Comparison of ENCODE assay signal across 9 cellular contexts in the genomic region with DNA sequence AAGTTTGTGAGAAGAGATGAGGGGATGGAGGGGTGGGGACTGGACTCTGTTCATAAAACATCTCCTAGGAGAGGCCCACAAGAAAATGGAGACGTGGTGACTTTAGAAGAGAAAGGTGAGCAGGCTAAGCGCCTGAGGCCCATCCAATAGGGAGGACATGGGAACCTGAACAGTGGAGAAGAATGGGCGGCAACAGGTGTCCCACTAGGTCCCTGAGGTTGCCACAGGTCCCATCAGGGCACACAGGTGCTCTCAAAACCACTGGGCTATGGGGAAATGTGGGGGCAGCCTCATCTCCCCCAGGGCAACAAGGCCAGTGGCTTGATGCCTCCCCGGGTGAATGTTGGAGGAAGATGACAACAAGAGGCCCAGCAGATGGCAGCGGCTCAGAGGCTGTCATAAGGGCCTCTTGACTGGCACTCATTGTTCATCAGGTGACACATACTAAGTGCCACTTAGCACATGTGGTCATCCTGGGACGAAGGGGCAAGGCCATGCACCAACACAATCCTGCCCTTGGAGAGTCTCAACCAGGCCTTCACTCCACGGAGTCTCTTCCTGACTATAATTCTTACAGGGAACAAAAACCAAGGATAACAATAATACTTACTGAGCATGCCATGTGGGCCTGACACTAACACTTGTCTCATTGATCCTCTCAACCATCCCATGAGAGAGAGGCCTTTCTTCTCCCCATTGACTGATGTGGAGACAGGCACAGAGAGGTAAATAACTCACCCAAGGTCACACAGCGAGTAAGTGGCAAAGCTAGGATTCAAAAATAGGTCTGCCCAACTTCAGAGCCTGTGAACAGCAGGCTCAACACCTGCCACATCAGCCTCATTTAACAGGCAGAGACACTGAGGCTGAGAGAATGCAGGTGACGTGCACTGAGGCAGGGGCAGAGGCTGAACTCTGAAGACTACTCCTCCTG. TPM values are rescaled to one million over a fixed set of nuclear protein-coding genes. Genes with fewer than 3 reads are reported as not detected.
DNase-seq lines count a peak whose midpoint lies in the region; ATAC-seq, FAIRE-seq and TF ChIP-seq lines count a peak whose summit lies in the region.
"Had no signal": no experiment of that assay in that cellular context is flagged by ENCODE, and none has a peak within 500 bp of the region (broad histone marks: within the 10 kb centered on the region; RNA-seq: fewer than 3 reads in every experiment).

No MANE protein-coding gene starts in this region.

- ATAC-seq in SK-N-SH treated with all-trans-retinoic acid at 6 μM for 48 hours (no peak), GM19463 (IDR thresholded peaks at IDR 0.05; ENCODE audit: unreplicated experiment) (no peak)

- TF ChIP-seq POLR2A in esophagus muscularis mucosa (IDR thresholded peaks at IDR 0.05; ENCODE audit: low read depth) (no peak), prostate gland (IDR thresholded peaks at IDR 0.05) (no peak)

- TF ChIP-seq EP300 in SK-N-SH (IDR thresholded peaks at IDR 0.05; ENCODE audit: borderline replicate concordance in 1 of 2, low read depth in 1 of 2, low read length in 1 of 2) = no peak
- no peak for TF ChIP-seq EP300 in esophagus muscularis mucosa (IDR thresholded peaks at IDR 0.05)

- 97% methylated on average over 7 of the region's 9 CpGs for WGBS in SK-N-SH (ENCODE audit: low lambda C conversion rate)
- 87% methylated on average over 9 of the region's 9 CpGs for WGBS in esophagus muscularis mucosa
- 80% methylated on average over 9 of the region's 9 CpGs for WGBS in prostate gland

- intact Hi-C loops in esophagus muscularis mucosa (cut with DNase I) = no loop called here
- intact Hi-C loops in prostate gland (cut with DNase I) = no loop called here

- TF ChIP-seq CTCF in SK-N-SH (IDR thresholded peaks at IDR 0.05) (no peak), esophagus muscularis mucosa (IDR thresholded peaks at IDR 0.05) (no peak), prostate gland (IDR thresholded peaks at IDR 0.05) (no peak)

- FAIRE-seq in RCC 7860 (lab: Jason Lieb, UNC) = no peak

- H3F3A ChIP-seq in SK-N-SH (replicated peaks; ENCODE audit: insufficient read depth) = peaks cover 6% of the 10 kb centered on the region

- POLR2A ChIA-PET in SK-N-SH (lab: Yijun Ruan, JAX) = no interaction called here

- TF ChIP-seq RAD21 in SK-N-SH (IDR thresholded peaks at IDR 0.05; ENCODE audit: low read length) = peak; percentile 49

- H2AFZ ChIP-seq in SK-N-SH (ENCODE audit: low read depth) = no peak overlapping the region

- H3K27ac ChIP-seq in SK-N-SH (ENCODE audit: low read depth in 2 of 2, low read length in 1 of 2) = no peak overlapping the region
- H3K27ac ChIP-seq in esophagus muscularis mucosa (replicated peaks in 1 of 4) = peak overlapping the region; percentile 98 to 100 (median 100)
- H3K27ac ChIP-seq in prostate gland = peak overlapping the region; percentile 51 to 82

- H3K4me2 ChIP-seq in SK-N-SH = no peak overlapping the region

- H3K79me2 ChIP-seq in SK-N-SH (ENCODE audit: insufficient read depth) = peaks cover 71% of the 10 kb centered on the region

- H3K36me3 ChIP-seq in SK-N-SH (replicated peaks in 1 of 2; ENCODE audit: control insufficient read depth in 1 of 2, insufficient read depth in 2 of 2, low read length in 1 of 2) (no peaks in the 10 kb centered on the region), esophagus muscularis mucosa (no peaks in the 10 kb centered on the region), prostate gland (no peaks in the 10 kb centered on the region)

- peaks cover 9 to 45% of the 10 kb centered on the region in 2 experiments; a peak in 1 of 4 replicates for H3K4me1 ChIP-seq in SK-N-SH (ENCODE audit: control insufficient read depth in 1 of 2, insufficient read depth in 2 of 2, low read depth in 1 of 2, low read length in 1 of 2)
- peaks cover 79 to 100% (median 100%) of the 10 kb centered on the region in 4 donors for H3K4me1 ChIP-seq in esophagus muscularis mucosa
- H3K4me1 ChIP-seq in prostate gland (replicated peaks) = peaks cover 40% of the 10 kb centered on the region

- CTCF ChIA-PET in SK-N-SH (lab: Yijun Ruan, JAX) = interaction anchor here (1.0 to 2.1 kb wide), 5 partner anchors 12 to 76 kb away, joined by 3 to 12 read pairs (median 6); no protein-coding TSS in a partner anchor

- H3K9me2 ChIP-seq in SK-N-SH = no peaks in the 10 kb centered on the region

- H3K4me3 ChIP-seq in SK-N-SH (ENCODE audit: low read depth in 2 of 2, low read length in 1 of 2) (no peak overlapping the region), esophagus muscularis mucosa (no peak overlapping the region), prostate gland (no peak overlapping the region)
- H3K4me3 ChIP-seq: SK-N-MC had no signal

- no peak overlapping the region for H3K9ac ChIP-seq in SK-N-SH

- H4K20me1 ChIP-seq in SK-N-SH (ENCODE audit: insufficient read depth) = peaks cover 5% of the 10 kb centered on the region

- DNase-seq in SK-N-SH (no peak), RCC 7860 (ENCODE audit: low spot score) (peak; percentile 10), esophagus muscularis mucosa (ENCODE audit: extremely low spot score) (no peak), prostate gland (ENCODE audit: low spot score) (no peak), SKM-1 treated with dmso at 0.1 percent for 144 hours (lab: John Stamatoyannopoulos, UW; ENCODE audit: unreplicated experiment) (no peak), MV-4-11 (lab: John Stamatoyannopoulos, UW) (no peak)

- H3K9me3 ChIP-seq in SK-N-SH = no peaks in the 10 kb centered on the region
- no peaks in the 10 kb centered on the region for H3K9me3 ChIP-seq in esophagus muscularis mucosa
- H3K9me3 ChIP-seq in prostate gland = no peaks in the 10 kb centered on the region

- no peaks in the 10 kb centered on the region for H3K27me3 ChIP-seq in SK-N-SH (ENCODE audit: insufficient read depth)
- no peaks in the 10 kb centered on the region for H3K27me3 ChIP-seq in esophagus muscularis mucosa
- no peaks in the 10 kb centered on the region for H3K27me3 ChIP-seq in prostate gland (replicated peaks; ENCODE audit: insufficient read depth)

TF ChIP-seq in SK-N-SH, 30 proteins besides CTCF, POLR2A, EP300 and RAD21 (continues in another document):
- TF ChIP-seq RFX5 (IDR thresholded peaks at IDR 0.05; ENCODE audit: low read length) (no peak), GABPA (IDR thresholded peaks at IDR 0.05; ENCODE audit: low read depth) (no peak), CHD2 (IDR thresholded peaks at IDR 0.05; ENCODE audit: low read length, partially characterized antibody) (no peak), TAF1 (IDR thresholded peaks at IDR 0.05; ENCODE audit: borderline replicate concordance, low read depth, low read length) (no peak), SMC3 (IDR thresholded peaks at IDR 0.05; ENCODE audit: low read depth, low read length) (no peak), GATA2 (CRISPR knock-in tag; IDR thresholded peaks at IDR 0.05) (no peak), FOXJ3 (CRISPR knock-in tag; IDR thresholded peaks at IDR 0.05) (no peak)
- TF ChIP-seq, protein P1, sequence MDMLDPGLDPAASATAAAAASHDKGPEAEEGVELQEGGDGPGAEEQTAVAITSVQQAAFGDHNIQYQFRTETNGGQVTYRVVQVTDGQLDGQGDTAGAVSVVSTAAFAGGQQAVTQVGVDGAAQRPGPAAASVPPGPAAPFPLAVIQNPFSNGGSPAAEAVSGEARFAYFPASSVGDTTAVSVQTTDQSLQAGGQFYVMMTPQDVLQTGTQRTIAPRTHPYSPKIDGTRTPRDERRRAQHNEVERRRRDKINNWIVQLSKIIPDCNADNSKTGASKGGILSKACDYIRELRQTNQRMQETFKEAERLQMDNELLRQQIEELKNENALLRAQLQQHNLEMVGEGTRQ (IDR thresholded peaks at IDR 0.05; ENCODE audit: borderline replicate concordance, low read depth, low read length) = no peak
- TF ChIP-seq, protein P2, sequence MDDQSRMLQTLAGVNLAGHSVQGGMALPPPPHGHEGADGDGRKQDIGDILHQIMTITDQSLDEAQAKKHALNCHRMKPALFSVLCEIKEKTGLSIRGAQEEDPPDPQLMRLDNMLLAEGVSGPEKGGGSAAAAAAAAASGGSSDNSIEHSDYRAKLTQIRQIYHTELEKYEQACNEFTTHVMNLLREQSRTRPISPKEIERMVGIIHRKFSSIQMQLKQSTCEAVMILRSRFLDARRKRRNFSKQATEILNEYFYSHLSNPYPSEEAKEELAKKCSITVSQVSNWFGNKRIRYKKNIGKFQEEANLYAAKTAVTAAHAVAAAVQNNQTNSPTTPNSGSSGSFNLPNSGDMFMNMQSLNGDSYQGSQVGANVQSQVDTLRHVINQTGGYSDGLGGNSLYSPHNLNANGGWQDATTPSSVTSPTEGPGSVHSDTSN (IDR thresholded peaks at IDR 0.05) = no peak

TF ChIP-seq in SK-N-SH treated with all-trans-retinoic acid at 6 μM for 48 hours, 23 proteins besides CTCF, POLR2A, EP300 and RAD21 (continues in another document):
- no peak for TF ChIP-seq ARNTL (CRISPR knock-in tag; IDR thresholded peaks at IDR 0.05; ENCODE audit: borderline replicate concordance, low read depth)
- TF ChIP-seq, protein P3, sequence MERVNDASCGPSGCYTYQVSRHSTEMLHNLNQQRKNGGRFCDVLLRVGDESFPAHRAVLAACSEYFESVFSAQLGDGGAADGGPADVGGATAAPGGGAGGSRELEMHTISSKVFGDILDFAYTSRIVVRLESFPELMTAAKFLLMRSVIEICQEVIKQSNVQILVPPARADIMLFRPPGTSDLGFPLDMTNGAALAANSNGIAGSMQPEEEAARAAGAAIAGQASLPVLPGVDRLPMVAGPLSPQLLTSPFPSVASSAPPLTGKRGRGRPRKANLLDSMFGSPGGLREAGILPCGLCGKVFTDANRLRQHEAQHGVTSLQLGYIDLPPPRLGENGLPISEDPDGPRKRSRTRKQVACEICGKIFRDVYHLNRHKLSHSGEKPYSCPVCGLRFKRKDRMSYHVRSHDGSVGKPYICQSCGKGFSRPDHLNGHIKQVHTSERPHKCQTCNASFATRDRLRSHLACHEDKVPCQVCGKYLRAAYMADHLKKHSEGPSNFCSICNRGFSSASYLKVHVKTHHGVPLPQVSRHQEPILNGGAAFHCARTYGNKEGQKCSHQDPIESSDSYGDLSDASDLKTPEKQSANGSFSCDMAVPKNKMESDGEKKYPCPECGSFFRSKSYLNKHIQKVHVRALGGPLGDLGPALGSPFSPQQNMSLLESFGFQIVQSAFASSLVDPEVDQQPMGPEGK (CRISPR knock-in tag; IDR thresholded peaks at IDR 0.05; ENCODE audit: borderline replicate concordance) = no peak

RNA-seq across cellular contexts. Expression of a gene that starts 38.0 kb away (rescaled TPM):
- 50.3 and 58.9 TPM in 2 replicates for polyA plus RNA-seq in SK-N-SH (2012; rRNA removed)
- 25.4 and 31.6 TPM in 2 replicates for polyA plus RNA-seq in SK-N-SH (2012; cell fraction: cytosol; rRNA removed)
- polyA plus RNA-seq in SK-N-SH (2012; cell fraction: nucleus; rRNA removed) = 207 and 306 TPM in 2 replicates
- total RNA-seq in esophagus muscularis mucosa = 10 to 100 TPM; 30.3 to 72.2 (median 51.2) TPM
- 10 to 100 TPM; 33.0 to 44.9 TPM for total RNA-seq in prostate gland

Comparison
In these comparisons a context has a peak if more than half of its experiments do, and no peak if none do; other contexts are left out.
1. H3K27ac ChIP-seq: peak in esophagus muscularis mucosa (4 of 4) and prostate gland (2 of 2); none in SK-N-SH (0 of 2).